8 cellular contexts compared by ENCODE assay signal in genomic region chr2:3692375-3692774, GRCh38. TPM values are rescaled to one million over a fixed set of nuclear protein-coding genes. Genes with fewer than 3 reads are reported as not detected.
DNase-seq lines count a peak whose midpoint lies in the region; ATAC-seq and TF ChIP-seq lines count a peak whose summit lies in the region.

No MANE protein-coding gene starts in this region.

- H3K4me1 Mint-ChIP-seq in WTC11 (no peaks in the 10 kb centered on the region), T-helper 17 cell (no peaks in the 10 kb centered on the region)

- H2BK15ac ChIP-seq in mesenchymal stem cell (ENCODE audit: low read depth, poor library complexity, severe bottlenecking), result no peak overlapping the region

- H3K9me3 Mint-ChIP-seq in WTC11, result peaks cover 71% of the 10 kb centered on the region

- no peak overlapping the region for H3K4ac ChIP-seq in mesenchymal stem cell (ENCODE audit: low read depth in 1 of 2, low read length in 2 of 2)

- H3K23ac ChIP-seq in mesenchymal stem cell (ENCODE audit: low read length in 2 of 2), result no peak overlapping the region

- H3K4me3 Mint-ChIP-seq in WTC11, result no peak overlapping the region
- H3K4me3 Mint-ChIP-seq in T-helper 17 cell, result no peak overlapping the region

- H3K9ac ChIP-seq in mesenchymal stem cell (ENCODE audit: low read length), result no peak overlapping the region

- no peak overlapping the region for H3K27ac Mint-ChIP-seq in WTC11
- H3K27ac Mint-ChIP-seq in T-helper 17 cell, result no peak overlapping the region

- no peaks in the 10 kb centered on the region for H3K4me1 ChIP-seq in mesenchymal stem cell (ENCODE audit: control insufficient read depth, insufficient read depth, low read depth, low read length)

- H2BK12ac ChIP-seq in mesenchymal stem cell (ENCODE audit: low read length in 2 of 2), result no peak overlapping the region

- no peak overlapping the region for H3K27ac ChIP-seq in mesenchymal stem cell (ENCODE audit: low read length, poor library complexity, severe bottlenecking)

- H3K27me3 Mint-ChIP-seq in WTC11 (ENCODE audit: low read depth) (peaks cover 16% of the 10 kb centered on the region), T-helper 17 cell (peaks cover 39% of the 10 kb centered on the region)

- ATAC-seq in WTC11, result peak; percentile 72
- ATAC-seq in GM18517 (IDR thresholded peaks at IDR 0.05; ENCODE audit: unreplicated experiment), result no peak
- ATAC-seq in T-helper 17 cell, result no peak

- POLR2A ChIA-PET in WTC11 (lab: Charles Lee), result no interaction called here

- no peak overlapping the region for H4K91ac ChIP-seq in mesenchymal stem cell (ENCODE audit: low read length)

- peaks cover 0 to 3% of the 10 kb centered on the region in 2 experiments for H3K27me3 ChIP-seq in mesenchymal stem cell (ENCODE audit: control insufficient read depth in 1 of 2, insufficient read depth in 1 of 2, low read length in 2 of 2)
- H3K27me3 ChIP-seq in MG63, result no peaks in the 10 kb centered on the region; the same call in 1 of the 2 replicates

- H2AFZ ChIP-seq in mesenchymal stem cell (ENCODE audit: low read depth, low read length), result no peak overlapping the region

- DNase-seq in GM10266 (ENCODE audit: extremely low spot score) (no peak), NCI-H1105 treated with DMSO at 0.1 percent for 48 hours (lab: John Stamatoyannopoulos, UW) (peak; percentile 54), WTC11 (ENCODE audit: low spot score) (no peak), mesenchymal stem cell (peak; percentile 9), middle frontal gyrus (ENCODE audit: extremely low spot score, low spot score) (no peak), T-helper 17 cell (no peak), MG63 (no peak)

- no peak overlapping the region for H3K18ac ChIP-seq in mesenchymal stem cell (ENCODE audit: low read depth in 1 of 2, low read length in 2 of 2)

- no peak overlapping the region for H2BK120ac ChIP-seq in mesenchymal stem cell (ENCODE audit: low read depth, low read length)

- TF ChIP-seq CTCF in GM10266 (IDR thresholded peaks at IDR 0.05; ENCODE audit: control insufficient read depth, insufficient read depth, low read depth, missing control alignments), result peak; percentile 17
- no peak for TF ChIP-seq CTCF in WTC11 (IDR thresholded peaks at IDR 0.05)

- H3K36me3 Mint-ChIP-seq in WTC11, result peaks cover 35% of the 10 kb centered on the region
- no peaks in the 10 kb centered on the region for H3K36me3 Mint-ChIP-seq in T-helper 17 cell (ENCODE audit: low read depth)

- no peak overlapping the region for H2AK5ac ChIP-seq in mesenchymal stem cell (ENCODE audit: low read length, severe bottlenecking)

- H2BK5ac ChIP-seq in mesenchymal stem cell (ENCODE audit: low read depth, low read length, poor library complexity, severe bottlenecking), result no peak overlapping the region

- no peaks in the 10 kb centered on the region for H3K36me3 ChIP-seq in mesenchymal stem cell (ENCODE audit: control insufficient read depth in 1 of 2, insufficient read depth in 2 of 2, low read depth in 1 of 2, low read length in 2 of 2)
- H3K36me3 ChIP-seq in MG63, result no peaks in the 10 kb centered on the region

- H3K14ac ChIP-seq in mesenchymal stem cell (ENCODE audit: low read length in 2 of 2), result no peak overlapping the region

- CTCF ChIA-PET in WTC11 (lab: Charles Lee), result interaction anchor here (1.5 to 2.3 kb wide), 2 partner anchors 10 to 112 kb away, joined by 4 read pairs; no protein-coding TSS in a partner anchor

- H3K4me3 ChIP-seq in mesenchymal stem cell (ENCODE audit: insufficient read depth in 1 of 2, low read depth in 1 of 2, low read length in 2 of 2), result no peak overlapping the region
- no peak overlapping the region for H3K4me3 ChIP-seq in MG63

- H3K9me3 ChIP-seq in mesenchymal stem cell (ENCODE audit: control insufficient read depth, low read length), result peaks cover 3% of the 10 kb centered on the region
- no peaks in the 10 kb centered on the region for H3K9me3 ChIP-seq in T-helper 17 cell (ENCODE audit: control insufficient read depth, low read length, poor library complexity, severe bottlenecking)
- H3K9me3 ChIP-seq in MG63, result no peaks in the 10 kb centered on the region; the same call in 1 of the 2 replicates

- no peaks in the 10 kb centered on the region for H3K79me1 ChIP-seq in mesenchymal stem cell (replicated peaks; ENCODE audit: low read length, poor library complexity, severe bottlenecking)

- no peak overlapping the region for H3K4me2 ChIP-seq in mesenchymal stem cell (ENCODE audit: low read length, poor library complexity, severe bottlenecking)

- no peak overlapping the region for H4K8ac ChIP-seq in mesenchymal stem cell (ENCODE audit: low read length)

TF ChIP-seq in WTC11, 78 proteins besides CTCF, POLR2A, EP300 and RAD21:
- TF ChIP-seq PRRX2 (CRISPR knock-in tag; IDR thresholded peaks at IDR 0.05) (no peak), ESRRA (CRISPR knock-in tag; IDR thresholded peaks at IDR 0.05; ENCODE audit: borderline replicate concordance) (no peak), IRF2 (CRISPR knock-in tag; IDR thresholded peaks at IDR 0.05; ENCODE audit: borderline replicate concordance, low read depth) (no peak), NR3C1 (CRISPR knock-in tag; conservative IDR thresholded peaks at IDR 0.05; ENCODE audit: low read depth) (no peak)

RNA-seq across cellular contexts. Expression of gene DCDC2C, which starts 11.0 kb away (rescaled TPM):
- total RNA-seq in WTC11 (2021), result not detected in 3 replicates
- not detected for polyA plus RNA-seq in mesenchymal stem cell (2013, experiment 1 of 2)
- not detected for polyA plus RNA-seq in mesenchymal stem cell (2013, experiment 2 of 2)
- not detected for total RNA-seq in T-helper 17 cell
- total RNA-seq in MG63 (2014; rRNA removed; shearing (Covaris generic); ENCODE audit: low replicate concordance), result not detected in 2 replicates

RNA-seq across cellular contexts. Expression of gene ALLC, which starts 34.4 kb away (rescaled TPM):
- total RNA-seq in WTC11 (2021) (not detected in 3 replicates), T-helper 17 cell (not detected)
- polyA plus RNA-seq in mesenchymal stem cell (2013, experiment 1 of 2), result 0.11 TPM
- 0.10 TPM for polyA plus RNA-seq in mesenchymal stem cell (2013, experiment 2 of 2)
- total RNA-seq in MG63 (2014; rRNA removed; shearing (Covaris generic); ENCODE audit: low replicate concordance), result not detected in 2 replicates

Comparison
In these comparisons a context has a peak if more than half of its experiments do, and no peak if none do; other contexts are left out.
1. DNase-seq: peak in NCI-H1105 treated with DMSO at 0.1 percent for 48 hours (single experiment) and mesenchymal stem cell (single experiment); none in GM10266 (single experiment), WTC11 (single experiment), middle frontal gyrus (single experiment), T-helper 17 cell (0 of 3) and MG63 (single experiment).